In the genomic region with DNA sequence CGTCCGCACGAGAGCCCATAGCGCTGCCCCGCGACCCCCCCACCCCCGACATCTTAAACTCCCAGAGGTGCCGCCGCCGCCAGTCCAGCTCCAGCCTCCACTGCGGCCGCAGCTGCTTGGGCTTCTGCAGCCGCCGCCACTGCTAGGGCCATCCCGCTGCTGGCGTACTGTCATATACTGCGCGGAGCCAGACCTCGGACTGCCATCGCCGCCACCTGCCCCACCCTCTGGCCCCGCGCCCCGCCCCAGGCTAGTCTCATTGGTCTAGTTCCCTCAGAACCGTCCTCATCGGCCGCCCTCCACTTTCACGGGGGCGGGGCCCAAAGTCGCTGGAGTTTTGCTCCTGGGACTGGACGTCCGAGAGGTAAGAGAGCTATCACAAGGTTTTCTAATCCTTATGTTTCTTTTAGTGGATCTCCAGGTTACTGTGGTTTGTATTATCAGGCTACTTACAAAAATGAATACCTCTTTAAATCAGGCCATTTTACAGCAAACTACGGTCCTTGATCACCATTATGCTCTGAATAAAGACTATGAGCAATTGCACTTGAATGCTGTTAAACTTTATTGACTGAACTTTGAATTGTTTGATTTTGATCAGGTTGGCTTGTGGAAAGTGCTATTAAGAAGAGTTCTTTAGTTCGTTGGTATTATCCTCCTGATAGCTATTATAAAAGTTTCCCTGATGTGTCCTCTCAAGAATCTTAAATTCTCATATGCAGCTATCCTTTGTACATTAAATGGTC, we compare ENCODE assay signal across 8 cellular contexts. TPM values are rescaled to one million over a fixed set of nuclear protein-coding genes. Genes with fewer than 3 reads are reported as not detected.
DNase-seq lines count a peak whose midpoint lies in the region; ATAC-seq, FAIRE-seq and TF ChIP-seq lines count a peak whose summit lies in the region.

No MANE protein-coding gene starts in this region.

- no peaks in the 10 kb centered on the region for H3K36me3 Mint-ChIP-seq in activated T-helper 2 cell treated with anti-CD3 and anti-CD28 coated beads, Interferon-gamma antibody, Interleukin-2, Interleukin-4, amounts not matched to agents 10 μg/mL and 5 μg/mL and 100 μg/mL, durations not matched to agents 14 hours and 24 hours and 36 hours (ENCODE audit: low read depth)
- no peaks in the 10 kb centered on the region for H3K36me3 Mint-ChIP-seq in nephron (ENCODE audit: low read depth)
- no peaks in the 10 kb centered on the region for H3K36me3 Mint-ChIP-seq in type B pancreatic cell

- H3K4me3 Mint-ChIP-seq in activated T-helper 2 cell treated with anti-CD3 and anti-CD28 coated beads, Interferon-gamma antibody, Interleukin-2, Interleukin-4, amounts not matched to agents 10 μg/mL and 5 μg/mL and 100 μg/mL, durations not matched to agents 14 hours and 24 hours and 36 hours (ENCODE audit: low read depth) = peak overlapping the region; percentile 1
- peak overlapping the region; percentile 72 to 75 (median 74) for H3K4me3 Mint-ChIP-seq in nephron
- peak overlapping the region; percentile 83 for H3K4me3 Mint-ChIP-seq in type B pancreatic cell

- H3K9ac ChIP-seq in ES-I3 (ENCODE audit: low read depth, low read length) = peak overlapping the region; percentile 46; the same call in 1 of the 2 replicates

- no peaks in the 10 kb centered on the region for H3K36me3 ChIP-seq in ES-I3 (ENCODE audit: insufficient read depth, low read length)

- no peaks in the 10 kb centered on the region for H3K9me3 Mint-ChIP-seq in activated T-helper 2 cell treated with anti-CD3 and anti-CD28 coated beads, Interferon-gamma antibody, Interleukin-2, Interleukin-4, amounts not matched to agents 10 μg/mL and 5 μg/mL and 100 μg/mL, durations not matched to agents 14 hours and 24 hours and 36 hours
- no peaks in the 10 kb centered on the region for H3K9me3 Mint-ChIP-seq in nephron
- H3K9me3 Mint-ChIP-seq in type B pancreatic cell = no peaks in the 10 kb centered on the region

- H3K9me3 ChIP-seq in ES-I3 (ENCODE audit: control insufficient read depth, insufficient read depth, low read length) = no peaks in the 10 kb centered on the region

- intact Hi-C loops in activated T-helper 2 cell treated with anti-CD3 and anti-CD28 coated beads, Interferon-gamma antibody, Interleukin-2, Interleukin-4, amounts not matched to agents 10 μg/mL and 5 μg/mL and 100 μg/mL, durations not matched to agents 14 hours and 24 hours and 36 hours (cut with micrococcal nuclease) = no loop called here

- TF ChIP-seq POLR2A in GM18505 (IDR thresholded peaks at IDR 0.05; ENCODE audit: borderline replicate concordance, extremely low read depth, insufficient read depth, insufficient read length) = no peak

- peaks cover 15% of the 10 kb centered on the region for H3K4me1 Mint-ChIP-seq in activated T-helper 2 cell treated with anti-CD3 and anti-CD28 coated beads, Interferon-gamma antibody, Interleukin-2, Interleukin-4, amounts not matched to agents 10 μg/mL and 5 μg/mL and 100 μg/mL, durations not matched to agents 14 hours and 24 hours and 36 hours (ENCODE audit: low read depth)
- H3K4me1 Mint-ChIP-seq in nephron (peaks cover 20% of the 10 kb centered on the region), type B pancreatic cell (ENCODE audit: unreplicated experiment) (peaks cover 15% of the 10 kb centered on the region)

- no peak overlapping the region for H3K27ac Mint-ChIP-seq in activated T-helper 2 cell treated with anti-CD3 and anti-CD28 coated beads, Interferon-gamma antibody, Interleukin-2, Interleukin-4, amounts not matched to agents 10 μg/mL and 5 μg/mL and 100 μg/mL, durations not matched to agents 14 hours and 24 hours and 36 hours
- H3K27ac Mint-ChIP-seq in nephron = no peak overlapping the region
- H3K27ac Mint-ChIP-seq in type B pancreatic cell = no peak overlapping the region

- ATAC-seq in GM18505 (IDR thresholded peaks at IDR 0.05; ENCODE audit: unreplicated experiment) (no peak), HG03520 (IDR thresholded peaks at IDR 0.05; ENCODE audit: unreplicated experiment) (no peak)

- TF ChIP-seq CTCF in nephron (IDR thresholded peaks at IDR 0.05; ENCODE audit: unreplicated experiment in 3 of 3) (no peak), type B pancreatic cell (conservative IDR thresholded peaks at IDR 0.05) (no peak)

- no peaks in the 10 kb centered on the region for H3K4me1 ChIP-seq in ES-I3 (ENCODE audit: insufficient read depth, low read length)

- DNase-seq in NCI-H1105 treated with DMSO at 0.1 percent for 48 hours (lab: John Stamatoyannopoulos, UW) (peak; percentile 78), frontal cortex (ENCODE audit: low spot score in 2 of 2) (peak; percentile 68 to 69), type B pancreatic cell (ENCODE audit: extremely low spot score, unreplicated experiment) (peak; percentile 80)
- DNase-seq in activated T-helper 2 cell treated with anti-CD3 and anti-CD28 coated beads, Interferon-gamma antibody, Interleukin-2, Interleukin-4, amounts not matched to agents 10 μg/mL and 5 μg/mL and 100 μg/mL, durations not matched to agents 14 hours and 24 hours and 36 hours (ENCODE audit: low spot score) = peak; percentile 21

- peaks cover 71% of the 10 kb centered on the region for H3K27me3 Mint-ChIP-seq in activated T-helper 2 cell treated with anti-CD3 and anti-CD28 coated beads, Interferon-gamma antibody, Interleukin-2, Interleukin-4, amounts not matched to agents 10 μg/mL and 5 μg/mL and 100 μg/mL, durations not matched to agents 14 hours and 24 hours and 36 hours (ENCODE audit: low read depth)
- peaks cover 43% of the 10 kb centered on the region for H3K27me3 Mint-ChIP-seq in nephron (ENCODE audit: low read depth)
- H3K27me3 Mint-ChIP-seq in type B pancreatic cell = peaks cover 73% of the 10 kb centered on the region

- no peak for FAIRE-seq in frontal cortex (lab: Jason Lieb, UNC)

RNA-seq across cellular contexts. Expression of gene CD1D, which starts 2.8 kb away (rescaled TPM):
- total RNA-seq in activated T-helper 2 cell treated with anti-CD3 and anti-CD28 coated beads, Interferon-gamma antibody, Interleukin-2, Interleukin-4, amounts not matched to agents 10 μg/mL and 5 μg/mL and 100 μg/mL, durations not matched to agents 14 hours and 24 hours and 36 hours = not detected in 2 replicates
- 0.41 TPM for total RNA-seq in frontal cortex
- 0.24 and 0.29 TPM in 2 replicates for total RNA-seq in type B pancreatic cell (ENCODE audit: low replicate concordance)

Comparison
In these comparisons a context has a peak if more than half of its experiments do, and no peak if none do; other contexts are left out.
1. DNase-seq: peak in every context shown above with its lines; median percentile 80 in type B pancreatic cell; 78 in NCI-H1105 treated with DMSO at 0.1 percent for 48 hours; 68 in frontal cortex; 21 in activated T-helper 2 cell treated with anti-CD3 and anti-CD28 coated beads, Interferon-gamma antibody, Interleukin-2, Interleukin-4, amounts not matched to agents 10 μg/mL and 5 μg/mL and 100 μg/mL, durations not matched to agents 14 hours and 24 hours and 36 hours.
2. H3K4me3 Mint-ChIP-seq: peak in every context shown above with its lines; median percentile 83 in type B pancreatic cell; 74 in nephron; 1 in activated T-helper 2 cell treated with anti-CD3 and anti-CD28 coated beads, Interferon-gamma antibody, Interleukin-2, Interleukin-4, amounts not matched to agents 10 μg/mL and 5 μg/mL and 100 μg/mL, durations not matched to agents 14 hours and 24 hours and 36 hours.